In genomic region chr18:46624127-46624526, GRCh38 we compare ENCODE assay signal across 17 cellular contexts. TPM values are rescaled to one million over a fixed set of nuclear protein-coding genes. Genes with fewer than 3 reads are reported as not detected.
DNase-seq lines count a peak whose midpoint lies in the region; ATAC-seq, FAIRE-seq and TF ChIP-seq lines count a peak whose summit lies in the region.
"Had no signal": no experiment of that assay in that cellular context is flagged by ENCODE, and none has a peak within 500 bp of the region (broad histone marks: within the 10 kb centered on the region; RNA-seq: fewer than 3 reads in every experiment).

No MANE protein-coding gene starts in this region.

- intact Hi-C loops in natural killer cell (cut with micrococcal nuclease) (no loop called here), HepG2 (cut with micrococcal nuclease; ENCODE audit: unreplicated experiment) (no loop called here)

- no peak for TF ChIP-seq RAD21 in HepG2 (CRISPR knock-in tag; IDR thresholded peaks at IDR 0.05)

- no peak overlapping the region for H3K4me2 ChIP-seq in GM23338
- no peak overlapping the region for H3K4me2 ChIP-seq in HepG2 (ENCODE audit: low read depth, low read length)

- TF ChIP-seq CTCF in GM23338 (conservative IDR thresholded peaks at IDR 0.05; ENCODE audit: low read depth in 2 of 2) (no peak), natural killer cell (IDR thresholded peaks at IDR 0.05) (no peak), HepG2 (CRISPR knock-in tag; IDR thresholded peaks at IDR 0.05) (no peak)

- H3K27me3 ChIP-seq in GM23338 (ENCODE audit: insufficient read depth) (no peaks in the 10 kb centered on the region), HepG2 (ENCODE audit: control insufficient read depth in 1 of 2, insufficient read depth in 2 of 2, low read length in 2 of 2) (peaks cover 0 to 2% of the 10 kb centered on the region in 2 experiments; a peak in 1 of 5 replicates)
- H3K27me3 ChIP-seq: upper lobe of right lung had no signal

- no peak overlapping the region for H3K4me3 Mint-ChIP-seq in GM23338
- peak overlapping the region; percentile 51 for H3K4me3 Mint-ChIP-seq in activated naive CD8-positive, alpha-beta T cell
- H3K4me3 Mint-ChIP-seq in natural killer cell, result peak overlapping the region; percentile 25

- H3F3A ChIP-seq in GM23338 (replicated peaks; ENCODE audit: low read depth), result no peaks in the 10 kb centered on the region

- H3K27me3 Mint-ChIP-seq in GM23338 (ENCODE audit: insufficient read depth, low read depth, poor library complexity) (peaks cover 3% of the 10 kb centered on the region), natural killer cell (ENCODE audit: low read depth in 2 of 2) (peaks cover 0 to 7% of the 10 kb centered on the region in 2 donors)
- no peaks in the 10 kb centered on the region for H3K27me3 Mint-ChIP-seq in activated naive CD8-positive, alpha-beta T cell

- H3K4me3 ChIP-seq in GM23338 (no peak overlapping the region), HepG2 (replicated peaks in 1 of 3; ENCODE audit: insufficient read depth in 1 of 3, low read depth in 2 of 3, low read length in 3 of 3) (no peak overlapping the region)
- H3K4me3 ChIP-seq: upper lobe of right lung had no signal

- H3K9me3 Mint-ChIP-seq in GM23338 (no peaks in the 10 kb centered on the region), natural killer cell (no peaks in the 10 kb centered on the region)
- H3K9me3 Mint-ChIP-seq in activated naive CD8-positive, alpha-beta T cell (ENCODE audit: low read depth), result no peaks in the 10 kb centered on the region

- BruUV-seq in HepG2 (replicated peaks; lab: Mats Ljungman, UMichigan), result no TSS peak

- H3K9ac ChIP-seq in HepG2 (ENCODE audit: insufficient read depth, low read depth, low read length), result no peak overlapping the region

- H3K4me1 ChIP-seq in GM23338 (ENCODE audit: insufficient read depth), result no peaks in the 10 kb centered on the region
- H3K4me1 ChIP-seq in HepG2 (ENCODE audit: insufficient read depth, low read length), result peaks cover 1% of the 10 kb centered on the region; the same call in 1 of the 2 replicates
- H3K4me1 ChIP-seq: upper lobe of right lung had no signal

- no peak overlapping the region for H3K27ac ChIP-seq in GM23338 (ENCODE audit: low read depth)
- no peak overlapping the region for H3K27ac ChIP-seq in HepG2 (ENCODE audit: extremely low read length, insufficient read depth, low read length)
- H3K27ac ChIP-seq: upper lobe of right lung, WERI-Rb-1 had no signal

- in situ Hi-C loops in HepG2 (cut with HindIII; ENCODE audit: extremely low pct_ligation_motif_present, low pct_unique_long_range_greater_than_20kb), result no loop called here

- no peak for FAIRE-seq in HepG2 (lab: Jason Lieb, UNC)

- CTCF ChIA-PET in HepG2 (lab: Yijun Ruan, JAX; ENCODE audit: low intra/inter-chr PET ratio, low total read pairs), result no interaction called here

- H3K36me3 Mint-ChIP-seq in GM23338 (ENCODE audit: low read depth) (no peaks in the 10 kb centered on the region), natural killer cell (no peaks in the 10 kb centered on the region)
- no peaks in the 10 kb centered on the region for H3K36me3 Mint-ChIP-seq in activated naive CD8-positive, alpha-beta T cell

- H2AFZ ChIP-seq in GM23338 (peak overlapping the region; percentile 73), HepG2 (ENCODE audit: low read length) (no peak overlapping the region)

- H3K9me3 ChIP-seq in HepG2 (ENCODE audit: low read length), result no peaks in the 10 kb centered on the region
- H3K9me3 ChIP-seq: upper lobe of right lung had no signal

- H3K27ac Mint-ChIP-seq in GM23338 (no peak overlapping the region), natural killer cell (peak overlapping the region in 1 of 2 donors; percentile 44)
- no peak overlapping the region for H3K27ac Mint-ChIP-seq in activated naive CD8-positive, alpha-beta T cell

- no peaks in the 10 kb centered on the region for H3K9me2 ChIP-seq in GM23338 (ENCODE audit: insufficient read depth)

- no peak for ATAC-seq in GM23338
- ATAC-seq in natural killer cell, result peak; percentile 45 to 69 (median 60)
- ATAC-seq in HG03342 (IDR thresholded peaks at IDR 0.05; ENCODE audit: unreplicated experiment), result no peak
- no peak for ATAC-seq in HepG2
- ATAC-seq: left colon, Panc1 had no signal

- TF ChIP-seq POLR2A in HepG2 (IDR thresholded peaks at IDR 0.05; ENCODE audit: insufficient read depth in 1 of 2, low read depth in 2 of 2, low read length in 2 of 2), result no peak

- H4K20me1 ChIP-seq in GM23338 (replicated peaks; ENCODE audit: insufficient read depth) (no peaks in the 10 kb centered on the region), HepG2 (ENCODE audit: insufficient read depth, low read length) (no peaks in the 10 kb centered on the region)

- 57% methylated on average over 10 of the region's 11 CpGs for WGBS in HepG2 (ENCODE audit: low lambda C conversion rate)

- peak; percentile 40 for DNase-seq in Ammon's horn (ENCODE audit: low spot score)
- no peak for DNase-seq in GM23338 (ENCODE audit: low spot score)
- DNase-seq in natural killer cell, result no peak
- no peak for DNase-seq in GM19238 (ENCODE audit: insufficient read length, low spot score)
- no peak for DNase-seq in HepG2 (ENCODE audit: low spot score)
- DNase-seq in HuH-7 (ENCODE audit: low spot score), result no peak
- DNase-seq: DMS 273 treated with DMSO at 0.1 percent for 48 hours, NCI-H748 treated with DMSO at 0.1 percent for 48 hours, upper lobe of right lung, WERI-Rb-1 had no signal

- no peak for TF ChIP-seq EP300 in HepG2 (IDR thresholded peaks at IDR 0.05; ENCODE audit: low read depth in 2 of 2, low read length in 2 of 2)
- TF ChIP-seq EP300 in HepG2 (CRISPR knock-in tag; IDR thresholded peaks at IDR 0.05; ENCODE audit: borderline replicate concordance), result no peak

- POLR2A ChIA-PET in HepG2 (lab: Yijun Ruan, JAX), result no interaction called here

- H3K4me1 Mint-ChIP-seq in GM23338, result peaks cover 6% of the 10 kb centered on the region; the same call in 2 of the 3 replicates
- H3K4me1 Mint-ChIP-seq in activated naive CD8-positive, alpha-beta T cell (ENCODE audit: low read depth), result peaks cover 43% of the 10 kb centered on the region
- peaks cover 12 to 33% of the 10 kb centered on the region in 2 donors for H3K4me1 Mint-ChIP-seq in natural killer cell

- no peaks in the 10 kb centered on the region for H3K79me2 ChIP-seq in GM23338 (replicated peaks; ENCODE audit: insufficient read depth)
- H3K79me2 ChIP-seq in HepG2 (ENCODE audit: insufficient read depth, low read length), result no peaks in the 10 kb centered on the region

- H3K36me3 ChIP-seq in GM23338 (ENCODE audit: insufficient read depth) (no peaks in the 10 kb centered on the region), HepG2 (replicated peaks in 1 of 2; ENCODE audit: control insufficient read depth in 1 of 2, insufficient read depth in 2 of 2, low read length in 2 of 2) (no peaks in the 10 kb centered on the region)
- H3K36me3 ChIP-seq: upper lobe of right lung, WERI-Rb-1 had no signal

TF ChIP-seq in GM23338, 12 proteins besides CTCF, POLR2A, EP300 and RAD21 (continues in another document):
- TF ChIP-seq ZNF114 (CRISPR knock-in tag; IDR thresholded peaks at IDR 0.05), result no peak

TF ChIP-seq in HepG2, 621 proteins besides CTCF, POLR2A, EP300 and RAD21:
- TF ChIP-seq TCF7 (IDR thresholded peaks at IDR 0.05; ENCODE audit: low read depth), result no peak
- TF ChIP-seq ZNF10 (CRISPR knock-in tag; IDR thresholded peaks at IDR 0.05; ENCODE audit: borderline replicate concordance, low read depth), result no peak
- no peak for TF ChIP-seq ASH2L (IDR thresholded peaks at IDR 0.05; ENCODE audit: insufficient read length, low read depth, low read length)
- TF ChIP-seq SMARCE1 (IDR thresholded peaks at IDR 0.05; ENCODE audit: borderline replicate concordance), result no peak
- no peak for TF ChIP-seq ZNF331 (CRISPR knock-in tag; IDR thresholded peaks at IDR 0.05)
- TF ChIP-seq, protein P1, sequence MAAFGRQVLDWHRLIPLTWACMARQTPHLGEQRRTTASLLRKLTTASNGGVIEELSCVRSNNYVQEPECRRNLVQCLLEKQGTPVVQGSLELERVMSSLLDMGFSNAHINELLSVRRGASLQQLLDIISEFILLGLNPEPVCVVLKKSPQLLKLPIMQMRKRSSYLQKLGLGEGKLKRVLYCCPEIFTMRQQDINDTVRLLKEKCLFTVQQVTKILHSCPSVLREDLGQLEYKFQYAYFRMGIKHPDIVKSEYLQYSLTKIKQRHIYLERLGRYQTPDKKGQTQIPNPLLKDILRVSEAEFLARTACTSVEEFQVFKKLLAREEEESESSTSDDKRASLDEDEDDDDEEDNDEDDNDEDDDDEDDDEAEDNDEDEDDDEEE (CRISPR knock-in tag; IDR thresholded peaks at IDR 0.05), result no peak
- no peak for TF ChIP-seq HMG20B (CRISPR knock-in tag; conservative IDR thresholded peaks at IDR 0.05)
TF ChIP-seq in HepG2: peak in this region for 0.

RNA-seq across cellular contexts. Expression of gene LOXHD1, which starts 32.9 kb away (rescaled TPM):
- total RNA-seq in GM23338 (2014; rRNA removed; shearing (Covaris generic)), result 0.16 and 0.17 TPM in 2 replicates
- polyA plus RNA-seq in GM23338 (2016; fragmentation: Nextera tagmentation; extraction: Ambion mirVana), result 0.23 TPM in 1 of 2 replicates, not detected in the other
- under 1 TPM; 0.11 to 0.48 (median 0.14) TPM for total RNA-seq in natural killer cell
- not detected in 2 replicates for total RNA-seq in HepG2 (2016; rRNA removed; fragmentation: Illumina TruSeq; extraction: Trizol)
- total RNA-seq in HepG2 (2016; cell fraction: cytosol; rRNA removed; fragmentation: Illumina TruSeq; extraction: Trizol; ENCODE audit: low read depth), result not detected in 2 replicates
- total RNA-seq in HepG2 (2016; cell fraction: insoluble cytoplasmic fraction; rRNA removed; fragmentation: Illumina TruSeq; extraction: Trizol), result not detected in 2 replicates
- total RNA-seq in HepG2 (2016; cell fraction: membrane; rRNA removed; fragmentation: Illumina TruSeq; extraction: Trizol), result not detected in 2 replicates
- total RNA-seq in HepG2 (2016; cell fraction: nucleus; rRNA removed; fragmentation: Illumina TruSeq; extraction: Trizol), result not detected in 2 replicates
- not detected in 2 replicates for polyA plus RNA-seq in HepG2 (2011; rRNA removed)
- not detected in 2 replicates for polyA plus RNA-seq in HepG2 (2011; cell fraction: cytosol; rRNA removed)
- not detected in 2 replicates for polyA plus RNA-seq in HepG2 (2011; cell fraction: nucleus; rRNA removed)
- not detected in 2 replicates for polyA plus RNA-seq in HepG2 (2012)
- polyA plus RNA-seq in HepG2 (2016; cell fraction: cytosol; fragmentation: Illumina TruSeq; extraction: Trizol; ENCODE audit: low read depth), result not detected in 2 replicates
- polyA plus RNA-seq in HepG2 (2016; cell fraction: insoluble cytoplasmic fraction; fragmentation: Illumina TruSeq; extraction: Trizol; ENCODE audit: low read depth), result not detected in 2 replicates
- polyA plus RNA-seq in HepG2 (2016; cell fraction: membrane; fragmentation: Illumina TruSeq; extraction: Trizol; ENCODE audit: low read depth), result not detected in 2 replicates
- not detected in 2 replicates for polyA plus RNA-seq in HepG2 (2016; cell fraction: nucleus; fragmentation: Illumina TruSeq; extraction: Trizol; ENCODE audit: insufficient read depth, low read depth)
- not detected in 2 replicates for polyA minus RNA-seq in HepG2 (2011; rRNA and poly(A)+ RNA removed; ENCODE audit: low replicate concordance)
- polyA minus RNA-seq in HepG2 (2011; cell fraction: cytosol; rRNA and poly(A)+ RNA removed), result not detected in 2 replicates
- polyA minus RNA-seq in HepG2 (2011; cell fraction: nucleus; rRNA and poly(A)+ RNA removed), result not detected in 2 replicates
- total RNA-seq: fibroblast of lung, H4, pulmonary artery endothelial cell had no signal
- polyA plus RNA-seq: fibroblast of lung had no signal

Comparison
In these comparisons a context has a peak if more than half of its experiments do, and no peak if none do; other contexts are left out.
1. ATAC-seq: peak in natural killer cell (3 of 3); none in GM23338 (single experiment), HG03342 (single experiment) and HepG2 (single experiment).